Comparison of ENCODE assay signal across 11 cellular contexts in the genomic region with DNA sequence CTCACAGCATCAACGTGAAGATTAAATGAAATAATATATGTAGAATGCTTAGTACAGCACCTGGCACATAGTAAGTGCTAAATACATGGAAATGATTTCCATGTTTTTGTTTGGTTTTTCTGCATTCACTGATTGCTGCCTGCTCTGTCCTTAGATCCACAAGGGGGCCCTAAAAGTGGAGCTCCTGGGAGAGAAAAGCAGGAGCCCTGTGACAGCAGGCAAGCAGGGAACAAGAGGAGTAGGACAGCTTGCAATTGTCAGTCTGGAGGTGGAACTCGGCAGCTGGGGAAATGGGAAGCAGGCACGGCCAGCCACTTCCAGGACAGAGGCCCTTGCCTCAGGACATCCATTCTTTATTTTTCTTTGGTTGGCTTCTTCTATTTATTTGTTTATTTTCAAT.
DNase-seq lines count a peak whose midpoint lies in the region; ATAC-seq and TF ChIP-seq lines count a peak whose summit lies in the region.
"Had no signal": no experiment of that assay in that cellular context is flagged by ENCODE, and none has a peak within 500 bp of the region (broad histone marks: within the 10 kb centered on the region; RNA-seq: fewer than 3 reads in every experiment).

No MANE protein-coding gene starts in this region.

- no TSS peak for BruUV-seq in mammary epithelial cell (replicated peaks; lab: Mats Ljungman, UMichigan)

- no peaks in the 10 kb centered on the region for H3K27me3 Mint-ChIP-seq in immature natural killer cell (ENCODE audit: low read depth in 3 of 3)
- no peaks in the 10 kb centered on the region for H3K27me3 Mint-ChIP-seq in CD8-positive, alpha-beta memory T cell

- no peaks in the 10 kb centered on the region for H3K79me2 ChIP-seq in mammary epithelial cell (ENCODE audit: insufficient read depth, low read length)

- H3K27ac ChIP-seq in mammary epithelial cell (ENCODE audit: insufficient read depth, low read depth, low read length), result no peak overlapping the region
- H3K27ac ChIP-seq in CD8-positive, alpha-beta memory T cell (ENCODE audit: low read depth, low read length), result no peak overlapping the region

- no peaks in the 10 kb centered on the region for H4K20me1 ChIP-seq in mammary epithelial cell (ENCODE audit: insufficient read depth, low read length)

- no peaks in the 10 kb centered on the region for H3K4me1 Mint-ChIP-seq in immature natural killer cell
- no peaks in the 10 kb centered on the region for H3K4me1 Mint-ChIP-seq in CD8-positive, alpha-beta memory T cell

- intact Hi-C loops in mammary epithelial cell (cut with micrococcal nuclease), result no loop called here

- CTCF ChIA-PET in AG04449 (lab: Yijun Ruan, JAX), result interaction anchor here (1.1 to 2.0 kb wide), 2 partner anchors 512 to 685 kb away, joined by 4 read pairs; no protein-coding TSS in a partner anchor
- CTCF ChIA-PET in mammary epithelial cell (lab: Charles Lee; ENCODE audit: low non-redundant PET), result no interaction called here
- CTCF ChIA-PET in CD8-positive, alpha-beta memory T cell (lab: Charles Lee), result no interaction called here

- H3K9ac ChIP-seq in mammary epithelial cell (ENCODE audit: insufficient read depth, low read length), result no peak overlapping the region

- no peak overlapping the region for H2AFZ ChIP-seq in mammary epithelial cell (ENCODE audit: low read depth, low read length)

- H3K4me3 Mint-ChIP-seq in immature natural killer cell, result no peak overlapping the region
- no peak overlapping the region for H3K4me3 Mint-ChIP-seq in CD8-positive, alpha-beta memory T cell
- H3K4me3 Mint-ChIP-seq: CD8-positive, alpha-beta T cell had no signal

- dilution Hi-C loops in mammary epithelial cell (cut with HindIII; ENCODE audit: low sequenced_read_pairs), result no loop called here

- POLR2A ChIA-PET in AG04449 (lab: Yijun Ruan, JAX), result no interaction called here
- POLR2A ChIA-PET in CD8-positive, alpha-beta memory T cell (lab: Charles Lee), result no interaction called here

- TF ChIP-seq CTCF in AG04449 (IDR thresholded peaks at IDR 0.05; ENCODE audit: insufficient read depth, low read length, missing control alignments) (peak; percentile 20), mammary epithelial cell (conservative IDR thresholded peaks at IDR 0.05 in 1 of 2, IDR thresholded peaks at IDR 0.05 in 1 of 2; ENCODE audit: extremely low read depth in 1 of 2, insufficient read depth in 1 of 2, low read depth in 1 of 2, low read length in 2 of 2) (peak; percentile 8 to 32)

- in situ Hi-C loops in mammary epithelial cell (cut with MboI; ENCODE audit: low sequenced_read_pairs in 2 of 2), result no loop called here

- H3K4me3 ChIP-seq in AG04449 (ENCODE audit: low read depth, low read length) (no peak overlapping the region), mammary epithelial cell (replicated peaks in 1 of 3; ENCODE audit: insufficient read depth in 1 of 3, low read depth in 2 of 3, low read length in 3 of 3) (no peak overlapping the region)
- no peak overlapping the region for H3K4me3 ChIP-seq in CD8-positive, alpha-beta memory T cell (ENCODE audit: low read length)

- peaks cover 2% of the 10 kb centered on the region for H3K27me3 ChIP-seq in mammary epithelial cell (ENCODE audit: insufficient read depth, low read length)
- H3K27me3 ChIP-seq in CD8-positive, alpha-beta memory T cell (ENCODE audit: insufficient read depth, low read length, poor library complexity, severe bottlenecking), result no peaks in the 10 kb centered on the region

- no peak overlapping the region for H3K4me2 ChIP-seq in mammary epithelial cell (ENCODE audit: insufficient read depth, low read depth, low read length)

- 73% methylated on average over 3 of the region's 3 CpGs for WGBS in mammary epithelial cell (ENCODE audit: low coverage, missing lambda C conversion rate)

- peaks cover 3 to 39% (median 7%) of the 10 kb centered on the region in 6 donors for H3K9me3 Mint-ChIP-seq in immature natural killer cell
- H3K9me3 Mint-ChIP-seq in CD8-positive, alpha-beta memory T cell, result peaks cover 6 to 10% (median 9%) of the 10 kb centered on the region in 5 donors

- H3K27ac Mint-ChIP-seq in immature natural killer cell, result no peak overlapping the region
- H3K27ac Mint-ChIP-seq in CD8-positive, alpha-beta memory T cell, result no peak overlapping the region
- H3K27ac Mint-ChIP-seq: activated naive CD4-positive, alpha-beta T cell treated with anti-CD3 and anti-CD28 coated beads, Interleukin-2, amount 50 U/mL, for 72 hours; CD8-positive, alpha-beta T cell had no signal

- no peak for ATAC-seq in GM21390 (IDR thresholded peaks at IDR 0.05; ENCODE audit: unreplicated experiment)
- ATAC-seq in GM19351 (IDR thresholded peaks at IDR 0.05; ENCODE audit: unreplicated experiment), result no peak
- ATAC-seq: activated naive CD4-positive, alpha-beta T cell treated with anti-CD3 and anti-CD28 coated beads, Interleukin-2, amount 50 U/mL, for 72 hours; CD8-positive, alpha-beta T cell had no signal

- no peak for DNase-seq in AG04449 (ENCODE audit: low read depth, low spot score)
- DNase-seq in HT1080 (ENCODE audit: low read depth), result peak; percentile 15
- DNase-seq in mammary epithelial cell, result no peak
- peak; percentile 74 for DNase-seq in iPS-NIHi7 (ENCODE audit: extremely low spot score)
- DNase-seq in immature natural killer cell, result no peak
- no peak for DNase-seq in CD8-positive, alpha-beta memory T cell
- DNase-seq: CD8-positive, alpha-beta T cell; kidney glomerular epithelial cell had no signal

- no peaks in the 10 kb centered on the region for H3K9me3 ChIP-seq in mammary epithelial cell (replicated peaks; ENCODE audit: insufficient read depth, low read length)
- no peaks in the 10 kb centered on the region for H3K9me3 ChIP-seq in CD8-positive, alpha-beta memory T cell (ENCODE audit: low read length)

- H3K36me3 ChIP-seq in mammary epithelial cell (ENCODE audit: insufficient read depth, low read length), result no peaks in the 10 kb centered on the region
- H3K36me3 ChIP-seq in CD8-positive, alpha-beta memory T cell (ENCODE audit: insufficient read depth, low read length), result no peaks in the 10 kb centered on the region

- H3K4me1 ChIP-seq in mammary epithelial cell (ENCODE audit: insufficient read depth, low read length), result no peaks in the 10 kb centered on the region
- no peaks in the 10 kb centered on the region for H3K4me1 ChIP-seq in CD8-positive, alpha-beta memory T cell (ENCODE audit: insufficient read depth, low read length)

- H3K36me3 Mint-ChIP-seq in immature natural killer cell, result peaks cover 0 to 6% (median 0%) of the 10 kb centered on the region in 3 donors
- H3K36me3 Mint-ChIP-seq in CD8-positive, alpha-beta memory T cell, result no peaks in the 10 kb centered on the region
- H3K36me3 Mint-ChIP-seq: activated naive CD4-positive, alpha-beta T cell treated with anti-CD3 and anti-CD28 coated beads, Interleukin-2, amount 50 U/mL, for 72 hours; CD8-positive, alpha-beta T cell had no signal

Comparison
In these comparisons a context has a peak if more than half of its experiments do, and no peak if none do; other contexts are left out.
1. DNase-seq: peak in HT1080 (single experiment) and iPS-NIHi7 (single experiment); none in AG04449 (single experiment), mammary epithelial cell (single experiment), immature natural killer cell (0 of 3) and CD8-positive, alpha-beta memory T cell (0 of 5).